Comparison of ENCODE assay signal across 8 cellular contexts in genomic region chr13:95404141-95404882, GRCh38.
DNase-seq lines count a peak whose midpoint lies in the region; ATAC-seq and TF ChIP-seq lines count a peak whose summit lies in the region.

No MANE protein-coding gene starts in this region.

- no peak overlapping the region for H3K27ac Mint-ChIP-seq in activated T-helper 2 cell treated with anti-CD3 and anti-CD28 coated beads, Interferon-gamma antibody, Interleukin-2, Interleukin-4, amounts not matched to agents 10 μg/mL and 5 μg/mL and 100 μg/mL, durations not matched to agents 14 hours and 24 hours and 36 hours
- peak overlapping the region in 1 of 2 donors; percentile 2 for H3K27ac Mint-ChIP-seq in natural killer cell
- H3K27ac Mint-ChIP-seq in stimulated activated naive B cell treated with anti-CD40 and anti-IgM and Interleukin-4, amounts not matched to agents 10 μg/mL and 1 μg/mL and 100 μg/mL, for 72 hours = no peak overlapping the region

- H3K27me3 Mint-ChIP-seq in activated T-helper 2 cell treated with anti-CD3 and anti-CD28 coated beads, Interferon-gamma antibody, Interleukin-2, Interleukin-4, amounts not matched to agents 10 μg/mL and 5 μg/mL and 100 μg/mL, durations not matched to agents 14 hours and 24 hours and 36 hours (ENCODE audit: low read depth) = peaks cover 6% of the 10 kb centered on the region
- H3K27me3 Mint-ChIP-seq in natural killer cell (ENCODE audit: low read depth in 2 of 2) = peaks cover 6 to 7% of the 10 kb centered on the region in 2 donors
- peaks cover 33 to 38% of the 10 kb centered on the region in 2 donors for H3K27me3 Mint-ChIP-seq in stimulated activated naive B cell treated with anti-CD40 and anti-IgM and Interleukin-4, amounts not matched to agents 10 μg/mL and 1 μg/mL and 100 μg/mL, for 72 hours

- intact Hi-C loops in activated T-helper 2 cell treated with anti-CD3 and anti-CD28 coated beads, Interferon-gamma antibody, Interleukin-2, Interleukin-4, amounts not matched to agents 10 μg/mL and 5 μg/mL and 100 μg/mL, durations not matched to agents 14 hours and 24 hours and 36 hours (cut with micrococcal nuclease) = loop anchor here (1.0 to 10.0 kb wide), 5 partner anchors 74 to 740 kb away; partner anchors contain the start of gene SOX21
- intact Hi-C loops in natural killer cell (cut with micrococcal nuclease) = loop anchor here (1.0 to 10.0 kb wide), 2 partner anchors 215 to 430 kb away; no protein-coding TSS in a partner anchor

- ATAC-seq in GM21576 (IDR thresholded peaks at IDR 0.05; ENCODE audit: unreplicated experiment) (peak; percentile 83), natural killer cell (peak; percentile 86 to 97 (median 97))
- peak; percentile 90 to 91 for ATAC-seq in stimulated activated naive B cell treated with anti-CD40 and anti-IgM and Interleukin-4, amounts not matched to agents 10 μg/mL and 1 μg/mL and 100 μg/mL, for 72 hours (replicated peaks)

- no peak overlapping the region for H3K27ac ChIP-seq in RWPE1

- CTCF ChIA-PET in RWPE1 (lab: Yijun Ruan, JAX) = interaction anchor here (0.5 to 2.3 kb wide), 31 partner anchors 10 to 1131 kb away, joined by 3 to 24 read pairs (median 4); no protein-coding TSS in a partner anchor

- peak overlapping the region; percentile 89 for H3K4me3 Mint-ChIP-seq in activated T-helper 2 cell treated with anti-CD3 and anti-CD28 coated beads, Interferon-gamma antibody, Interleukin-2, Interleukin-4, amounts not matched to agents 10 μg/mL and 5 μg/mL and 100 μg/mL, durations not matched to agents 14 hours and 24 hours and 36 hours (ENCODE audit: low read depth)
- H3K4me3 Mint-ChIP-seq in natural killer cell = peak overlapping the region; percentile 78
- peak overlapping the region; percentile 76 to 85 for H3K4me3 Mint-ChIP-seq in stimulated activated naive B cell treated with anti-CD40 and anti-IgM and Interleukin-4, amounts not matched to agents 10 μg/mL and 1 μg/mL and 100 μg/mL, for 72 hours

- no peaks in the 10 kb centered on the region for H3K9me3 Mint-ChIP-seq in activated T-helper 2 cell treated with anti-CD3 and anti-CD28 coated beads, Interferon-gamma antibody, Interleukin-2, Interleukin-4, amounts not matched to agents 10 μg/mL and 5 μg/mL and 100 μg/mL, durations not matched to agents 14 hours and 24 hours and 36 hours
- no peaks in the 10 kb centered on the region for H3K9me3 Mint-ChIP-seq in natural killer cell
- no peaks in the 10 kb centered on the region for H3K9me3 Mint-ChIP-seq in stimulated activated naive B cell treated with anti-CD40 and anti-IgM and Interleukin-4, amounts not matched to agents 10 μg/mL and 1 μg/mL and 100 μg/mL, for 72 hours

- DNase-seq in DMS79 treated with DMSO at 0.1 percent for 48 hours (lab: John Stamatoyannopoulos, UW) (peak; percentile 86), HuH-7.5 (ENCODE audit: low spot score) (peak; percentile 48), RWPE1 (ENCODE audit: low spot score) (peak; percentile 80), fibroblast of the aortic adventitia (ENCODE audit: low read depth) (peak; percentile 77), natural killer cell (peak; percentile 68)
- peak; percentile 56 for DNase-seq in activated T-helper 2 cell treated with anti-CD3 and anti-CD28 coated beads, Interferon-gamma antibody, Interleukin-2, Interleukin-4, amounts not matched to agents 10 μg/mL and 5 μg/mL and 100 μg/mL, durations not matched to agents 14 hours and 24 hours and 36 hours (ENCODE audit: low spot score)
- peak; percentile 59 for DNase-seq in stimulated activated naive B cell treated with anti-CD40 and anti-IgM and Interleukin-4, amounts not matched to agents 10 μg/mL and 1 μg/mL and 100 μg/mL, for 72 hours

- H3K36me3 Mint-ChIP-seq in activated T-helper 2 cell treated with anti-CD3 and anti-CD28 coated beads, Interferon-gamma antibody, Interleukin-2, Interleukin-4, amounts not matched to agents 10 μg/mL and 5 μg/mL and 100 μg/mL, durations not matched to agents 14 hours and 24 hours and 36 hours (ENCODE audit: low read depth) = no peaks in the 10 kb centered on the region
- no peaks in the 10 kb centered on the region for H3K36me3 Mint-ChIP-seq in natural killer cell
- no peaks in the 10 kb centered on the region for H3K36me3 Mint-ChIP-seq in stimulated activated naive B cell treated with anti-CD40 and anti-IgM and Interleukin-4, amounts not matched to agents 10 μg/mL and 1 μg/mL and 100 μg/mL, for 72 hours

- POLR2A ChIA-PET in RWPE1 (lab: Yijun Ruan, JAX; ENCODE audit: low non-redundant PET) = no interaction called here

- TF ChIP-seq CTCF in RWPE1 (conservative IDR thresholded peaks at IDR 0.05; ENCODE audit: low read depth) (peak; percentile 92), fibroblast of the aortic adventitia (IDR thresholded peaks at IDR 0.05; ENCODE audit: insufficient read depth, low read length) (peak; percentile 88), natural killer cell (IDR thresholded peaks at IDR 0.05) (peak; percentile 96)

- peak overlapping the region; percentile 64 for H3K4me3 ChIP-seq in fibroblast of the aortic adventitia (ENCODE audit: low read depth, low read length)

- H3K4me1 Mint-ChIP-seq in activated T-helper 2 cell treated with anti-CD3 and anti-CD28 coated beads, Interferon-gamma antibody, Interleukin-2, Interleukin-4, amounts not matched to agents 10 μg/mL and 5 μg/mL and 100 μg/mL, durations not matched to agents 14 hours and 24 hours and 36 hours (ENCODE audit: low read depth) = peaks cover 6% of the 10 kb centered on the region
- H3K4me1 Mint-ChIP-seq in natural killer cell = peaks cover 5 to 12% of the 10 kb centered on the region in 2 donors
- peaks cover 4 to 12% of the 10 kb centered on the region in 2 donors for H3K4me1 Mint-ChIP-seq in stimulated activated naive B cell treated with anti-CD40 and anti-IgM and Interleukin-4, amounts not matched to agents 10 μg/mL and 1 μg/mL and 100 μg/mL, for 72 hours
